In genomic region chr5:134553816-134554215, GRCh38 we compare ENCODE assay signal across 9 cellular contexts. TPM values are rescaled to one million over a fixed set of nuclear protein-coding genes. Genes with fewer than 3 reads are reported as not detected.
A peak's percentile ranks its signal among the peaks of the same experiment; 100 is the strongest.
DNase-seq lines count a peak whose midpoint lies in the region; ATAC-seq and TF ChIP-seq lines count a peak whose summit lies in the region.
"Had no signal": no experiment of that assay in that cellular context is flagged by ENCODE, and none has a peak within 500 bp of the region (broad histone marks: within the 10 kb centered on the region; RNA-seq: fewer than 3 reads in every experiment).

No MANE protein-coding gene starts in this region.

- H3K9me3 ChIP-seq in osteoblast (ENCODE audit: low read depth, low read length) = no peaks in the 10 kb centered on the region
- H3K9me3 ChIP-seq in A673 (ENCODE audit: low read depth, low read length, poor library complexity, severe bottlenecking) = no peaks in the 10 kb centered on the region

- H3K36me3 ChIP-seq in osteoblast (ENCODE audit: insufficient read depth, low read length) (peaks cover 5% of the 10 kb centered on the region), A673 (ENCODE audit: insufficient read depth, low read length, poor library complexity, severe bottlenecking) (no peaks in the 10 kb centered on the region)
- H3K36me3 ChIP-seq: cardiac muscle cell had no signal

- no peak overlapping the region for H2AFZ ChIP-seq in osteoblast (ENCODE audit: low read length)

- TF ChIP-seq CTCF in C4-2B (conservative IDR thresholded peaks at IDR 0.05) (no peak), osteoblast (IDR thresholded peaks at IDR 0.05; ENCODE audit: extremely low read depth, low read depth, low read length) (no peak), A673 (conservative IDR thresholded peaks at IDR 0.05; ENCODE audit: low read depth, low read length) (no peak)

- DNase-seq in osteoblast (ENCODE audit: insufficient read length, low spot score, missing footprints) = peak; percentile 8
- DNase-seq in SHP77 treated with DMSO at 0.1 percent for 48 hours (lab: John Stamatoyannopoulos, UW) = no peak
- DNase-seq in NCI-H128 (lab: John Stamatoyannopoulos, UW; ENCODE audit: unreplicated experiment) = no peak
- no peak for DNase-seq in NCI-H2227 (lab: John Stamatoyannopoulos, UW; ENCODE audit: unreplicated experiment)
- no peak for DNase-seq in A673 (ENCODE audit: low spot score)

- H3K4me1 ChIP-seq in osteoblast (ENCODE audit: insufficient read depth, low read length) = peaks cover 77% of the 10 kb centered on the region
- no peaks in the 10 kb centered on the region for H3K4me1 ChIP-seq in A673 (ENCODE audit: insufficient read depth, low read length, poor library complexity, severe bottlenecking)

- H4K20me1 ChIP-seq in osteoblast (ENCODE audit: insufficient read depth, low read length) = no peaks in the 10 kb centered on the region

- POLR2A ChIA-PET in A673 (lab: Charles Lee; ENCODE audit: low non-redundant PET) = interaction anchor here (0.5 kb wide), 1 partner anchor 931 kb away, joined by 4 read pairs; no protein-coding TSS in a partner anchor

- CTCF ChIA-PET in A673 (lab: Charles Lee) = interaction anchor here (0.6 kb wide), 1 partner anchor 224 kb away, joined by 4 read pairs; no protein-coding TSS in a partner anchor

- peak; percentile 3 for ATAC-seq in HG02943 (IDR thresholded peaks at IDR 0.05; ENCODE audit: low read depth, unreplicated experiment)

- no peaks in the 10 kb centered on the region for H3K27me3 ChIP-seq in osteoblast (ENCODE audit: insufficient read depth, low read length)
- H3K27me3 ChIP-seq in A673 (replicated peaks; ENCODE audit: insufficient read depth, low read depth, low read length, poor library complexity) = no peaks in the 10 kb centered on the region
- H3K27me3 ChIP-seq: cardiac muscle cell had no signal

- no peak overlapping the region for H3K4me2 ChIP-seq in osteoblast (ENCODE audit: insufficient read depth, low read length)

- H3K4me3 ChIP-seq in osteoblast (ENCODE audit: insufficient read depth, low read length) = no peak overlapping the region
- no peak overlapping the region for H3K4me3 ChIP-seq in A673 (ENCODE audit: low read depth, low read length, poor library complexity, severe bottlenecking)
- H3K4me3 ChIP-seq: cardiac muscle cell had no signal

- H3K27ac ChIP-seq in C4-2B (peak overlapping the region; percentile 66), cingulate gyrus (ENCODE audit: low read depth, low read length) (peak overlapping the region; percentile 47), osteoblast (ENCODE audit: low read depth, low read length) (peak overlapping the region; percentile 90), A673 (ENCODE audit: low read depth, low read length, poor library complexity, severe bottlenecking) (no peak overlapping the region)
- H3K27ac ChIP-seq: cardiac muscle cell had no signal

- H3K79me2 ChIP-seq in osteoblast (ENCODE audit: insufficient read depth, low read length) = peaks cover 12% of the 10 kb centered on the region

- intact Hi-C loops in A673 (cut with micrococcal nuclease; ENCODE audit: unreplicated experiment) = no loop called here

- no TSS peak for BruUV-seq in A673 (replicated peaks; lab: Mats Ljungman, UMichigan)

RNA-seq across cellular contexts. Expression of gene JADE2, which starts 28.3 kb away (rescaled TPM):
- 22.7 and 26.8 TPM in 2 replicates for total RNA-seq in osteoblast
- 15.8 and 18.4 TPM in 2 replicates for total RNA-seq in A673 (2021)
